In genomic region chrX:64975989-64976672, GRCh38 we compare ENCODE assay signal across 1 cellular context.
TF ChIP-seq lines count a peak whose summit lies in the region.

ZC4H2 (minus strand) TSS chrX:64976450; CDS start chrX:64976377, 73 bp downstream.

TF ChIP-seq in SK-N-SH, 30 proteins besides CTCF, POLR2A, EP300 and RAD21 (continued from another document):
- TF ChIP-seq ZBTB33 (IDR thresholded peaks at IDR 0.05; ENCODE audit: borderline replicate concordance, low read depth) = no peak
